Comparison of ENCODE assay signal across 7 cellular contexts in the genomic region with DNA sequence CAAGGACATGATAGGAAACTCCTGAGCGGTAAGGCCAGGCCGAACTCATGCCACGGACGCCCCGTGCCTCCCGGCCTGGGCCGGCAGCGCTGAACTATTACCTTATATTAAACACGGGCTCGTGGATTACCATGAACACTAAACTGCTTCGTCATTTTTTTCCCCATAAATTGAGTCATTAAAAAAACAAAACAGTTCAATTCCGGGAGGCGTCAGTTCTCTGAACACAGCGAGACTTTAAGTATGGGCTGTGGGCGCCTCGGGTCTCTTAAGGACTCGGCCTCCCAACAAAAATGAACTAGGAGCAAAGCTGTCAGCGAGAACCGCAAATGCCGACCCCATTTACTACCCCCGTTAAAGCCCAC. TPM values are rescaled to one million over a fixed set of nuclear protein-coding genes. Genes with fewer than 3 reads are reported as not detected.
DNase-seq lines count a peak whose midpoint lies in the region; ATAC-seq and TF ChIP-seq lines count a peak whose summit lies in the region.

No MANE protein-coding gene starts in this region.

- DNase-seq in NT2/D1 (ENCODE audit: low read depth, low spot score) (no peak), kidney glomerular epithelial cell (lab: John Stamatoyannopoulos, UW) (peak; percentile 66), NCI-H774 (lab: John Stamatoyannopoulos, UW) (no peak), NCI-H187 (lab: John Stamatoyannopoulos, UW) (no peak)
- peak; percentile 57 for DNase-seq in stimulated activated CD4-positive, alpha-beta T cell treated with anti-CD3 and anti-CD28 coated beads, Interleukin-4, amount 100 ng/mL, for 1 hour

- H3K36me3 ChIP-seq in NT2/D1 (ENCODE audit: insufficient read depth, insufficient read length, low read length): peaks cover 30% of the 10 kb centered on the region

- peaks cover 43% of the 10 kb centered on the region for H3K4me1 Mint-ChIP-seq in brain

- peak overlapping the region; percentile 51 for H3K4me3 ChIP-seq in NT2/D1 (ENCODE audit: insufficient read length, low read depth)

- no peaks in the 10 kb centered on the region for H3K9me3 Mint-ChIP-seq in brain

- H3K27me3 ChIP-seq in NT2/D1 (ENCODE audit: insufficient read depth, insufficient read length): no peaks in the 10 kb centered on the region

- peak overlapping the region; percentile 85 to 97 (median 93) for H3K4me3 Mint-ChIP-seq in brain

- H3K36me3 Mint-ChIP-seq in brain: peaks cover 25% of the 10 kb centered on the region

- peak; percentile 0 for ATAC-seq in GM19043 (IDR thresholded peaks at IDR 0.05; ENCODE audit: low read depth, unreplicated experiment)

- no peak for TF ChIP-seq CTCF in brain (conservative IDR thresholded peaks at IDR 0.05)

- peak overlapping the region; percentile 86 for H3K9ac ChIP-seq in NT2/D1 (ENCODE audit: insufficient read length, low read depth)

- H3K4me1 ChIP-seq in NT2/D1 (ENCODE audit: insufficient read depth, insufficient read length): no peaks in the 10 kb centered on the region

- H3K27me3 Mint-ChIP-seq in brain: peaks cover 6% of the 10 kb centered on the region

- H3K27ac Mint-ChIP-seq in brain: peak overlapping the region; percentile 90 to 94 (median 91)

- H3K9me3 ChIP-seq in NT2/D1 (ENCODE audit: insufficient read depth, low read length): no peaks in the 10 kb centered on the region

RNA-seq across cellular contexts. Expression of a gene that starts 0.5 kb away (rescaled TPM):
- polyA plus RNA-seq in brain (ENCODE audit: insufficient read depth, low read depth, low replicate concordance): 71.6 TPM

Comparison
In these comparisons a context has a peak if more than half of its experiments do, and no peak if none do; other contexts are left out.
1. DNase-seq: peak in kidney glomerular epithelial cell (single experiment) and stimulated activated CD4-positive, alpha-beta T cell treated with anti-CD3 and anti-CD28 coated beads, Interleukin-4, amount 100 ng/mL, for 1 hour (single experiment); none in NT2/D1 (single experiment), NCI-H774 (single experiment) and NCI-H187 (0 of 2).